Comparison of ENCODE assay signal across 29 cellular contexts in genomic region chr10:67011981-67012380, GRCh38.
"Had no signal": no experiment of that assay in that cellular context is flagged by ENCODE, and none has a peak within 500 bp of the region (broad histone marks: within the 10 kb centered on the region; RNA-seq: fewer than 3 reads in every experiment).

No MANE protein-coding gene starts in this region.

- H3K36me3 ChIP-seq: neural progenitor cell, ovary, right lobe of liver, sigmoid colon, suprapubic skin, tibial artery, transverse colon, upper lobe of right lung, uterus had no signal

- H3K4me3 Mint-ChIP-seq: naive thymus-derived CD4-positive, alpha-beta T cell; natural killer cell; nephron; neural progenitor cell; stimulated activated effector memory CD8-positive, alpha-beta T cell treated with anti-CD3 and anti-CD28 coated beads, Interleukin-12 subunit alpha, Interleukin-12 subunit beta, amount 100 ng/mL, for 72 hours; stimulated activated naive CD8-positive, alpha-beta T cell treated with anti-CD3 and anti-CD28 coated beads, Interleukin-15, amount 100 ng/mL, for 72 hours; type B pancreatic cell had no signal

- H3K27ac ChIP-seq: neural progenitor cell, ovary, parathyroid adenoma, psoas muscle, right lobe of liver, sigmoid colon, suprapubic skin, testis, tibial artery, transverse colon, upper lobe of right lung, uterus had no signal

- ATAC-seq: naive thymus-derived CD4-positive, alpha-beta T cell; natural killer cell; psoas muscle; right cardiac atrium; right lobe of liver; stimulated activated effector memory CD8-positive, alpha-beta T cell treated with anti-CD3 and anti-CD28 coated beads, Interleukin-12 subunit alpha, Interleukin-12 subunit beta, amount 100 ng/mL, for 72 hours; stimulated activated naive CD8-positive, alpha-beta T cell treated with anti-CD3 and anti-CD28 coated beads, Interleukin-15, amount 100 ng/mL, for 72 hours; stimulated activated naive CD8-positive, alpha-beta T cell treated with anti-CD3 and anti-CD28 coated beads, Interleukin-15, Interleukin-2, amounts not matched to agents 100 U/mL and 50 U/mL, for 24 hours; upper lobe of right lung had no signal

- H3K9me3 ChIP-seq: ovary, psoas muscle, right lobe of liver, sigmoid colon, testis, tibial artery, transverse colon, upper lobe of right lung, uterus had no signal

- H3K36me3 Mint-ChIP-seq: neural progenitor cell; stimulated activated effector memory CD8-positive, alpha-beta T cell treated with anti-CD3 and anti-CD28 coated beads, Interleukin-12 subunit alpha, Interleukin-12 subunit beta, amount 100 ng/mL, for 72 hours; type B pancreatic cell had no signal

- H3K4me1 Mint-ChIP-seq: naive thymus-derived CD4-positive, alpha-beta T cell; natural killer cell; nephron; neural progenitor cell; stimulated activated effector memory CD8-positive, alpha-beta T cell treated with anti-CD3 and anti-CD28 coated beads, Interleukin-12 subunit alpha, Interleukin-12 subunit beta, amount 100 ng/mL, for 72 hours; stimulated activated naive CD8-positive, alpha-beta T cell treated with anti-CD3 and anti-CD28 coated beads, Interleukin-15, amount 100 ng/mL, for 72 hours had no signal

- H3K27me3 Mint-ChIP-seq: progenitor cell of endocrine pancreas; stimulated activated naive CD8-positive, alpha-beta T cell treated with anti-CD3 and anti-CD28 coated beads, Interleukin-15, amount 100 ng/mL, for 72 hours; type B pancreatic cell had no signal

- H3K27me3 ChIP-seq: neural progenitor cell, ovary, right lobe of liver, sigmoid colon, suprapubic skin, testis, tibial artery, transverse colon, upper lobe of right lung, uterus had no signal

- H3K4me1 ChIP-seq: neural progenitor cell, parathyroid adenoma, psoas muscle, right lobe of liver, sigmoid colon, suprapubic skin, testis, tibial artery, transverse colon, upper lobe of right lung, uterus had no signal

- H3K27ac Mint-ChIP-seq: naive thymus-derived CD4-positive, alpha-beta T cell; natural killer cell; nephron; neural progenitor cell; progenitor cell of endocrine pancreas; stimulated activated effector memory CD8-positive, alpha-beta T cell treated with anti-CD3 and anti-CD28 coated beads, Interleukin-12 subunit alpha, Interleukin-12 subunit beta, amount 100 ng/mL, for 72 hours; type B pancreatic cell had no signal

- H3K9me3 Mint-ChIP-seq: nephron; neural progenitor cell; stimulated activated naive CD8-positive, alpha-beta T cell treated with anti-CD3 and anti-CD28 coated beads, Interleukin-15, amount 100 ng/mL, for 72 hours; type B pancreatic cell had no signal

- H3K4me3 ChIP-seq: neural progenitor cell, ovary, psoas muscle, right lobe of liver, sigmoid colon, suprapubic skin, testis, tibial artery, transverse colon, upper lobe of right lung, uterus had no signal

- H2AFZ ChIP-seq: neural progenitor cell, parathyroid adenoma had no signal

- H3K4me2 ChIP-seq: neural progenitor cell had no signal

- H3K9ac ChIP-seq: neural progenitor cell, parathyroid adenoma had no signal

- DNase-seq: naive thymus-derived CD4-positive, alpha-beta T cell; natural killer cell; occipital lobe; ovary; posterior cingulate gyrus; psoas muscle; right cardiac atrium; right lobe of liver; sigmoid colon; small intestine; stimulated activated CD4-positive, alpha-beta T cell treated with anti-CD3 and anti-CD28 coated beads, Interleukin-2, amount 100 ng/mL, for 24 hours; stimulated activated CD4-positive, alpha-beta T cell treated with anti-CD3 and anti-CD28 coated beads, Interleukin-2, amount 100 ng/mL, for 48 hours; stimulated activated CD4-positive, alpha-beta T cell treated with anti-CD3 and anti-CD28 coated beads, Interleukin-4, amount 100 ng/mL, for 24 hours; stimulated activated naive CD4-positive, alpha-beta T cell; stimulated activated naive CD8-positive, alpha-beta T cell treated with anti-CD3 and anti-CD28 coated beads, Interleukin-15, amount 100 ng/mL, for 72 hours; stimulated activated naive CD8-positive, alpha-beta T cell treated with anti-CD3 and anti-CD28 coated beads, Interleukin-15, Interleukin-2, amounts not matched to agents 100 U/mL and 50 U/mL, for 24 hours; substantia nigra; testis; tibial artery; transverse colon; upper lobe of right lung; uterus had no signal

- H3K79me2 ChIP-seq: parathyroid adenoma had no signal
